1 cellular context compared by ENCODE assay signal in genomic region chr6:149648148-149649145, GRCh38.
TF ChIP-seq lines count a peak whose summit lies in the region.

Gene KATNA1, minus strand, starts transcription at chr6:149648714. Its CDS starts 10,167 bp downstream, at chr6:149638547.

TF ChIP-seq in HepG2, 621 proteins besides CTCF, POLR2A, EP300 and RAD21 (continued from another document and continues in another):
- TF ChIP-seq ZNF740 (CRISPR knock-in tag; IDR thresholded peaks at IDR 0.05) (peak; percentile 71; the same call in 1 of the 2 replicates), ZNF746 (CRISPR knock-in tag; IDR thresholded peaks at IDR 0.05) (peak; percentile 91), ZBTB39 (CRISPR knock-in tag; IDR thresholded peaks at IDR 0.05) (peak; percentile 92; the same call in 1 of the 2 replicates), HMGXB4 (CRISPR knock-in tag; IDR thresholded peaks at IDR 0.05; ENCODE audit: borderline replicate concordance in 1 of 2, low read depth in 1 of 2) (peak; percentile 97 to 98; a peak in 3 of 4 replicates), CBFB (CRISPR knock-in tag; IDR thresholded peaks at IDR 0.05) (peak; percentile 88), KAT7 (CRISPR knock-in tag; IDR thresholded peaks at IDR 0.05; ENCODE audit: borderline replicate concordance) (peak; percentile 90), ZSCAN31 (CRISPR knock-in tag; IDR thresholded peaks at IDR 0.05; ENCODE audit: low read depth) (peak; percentile 100), ZBTB2 (CRISPR knock-in tag; IDR thresholded peaks at IDR 0.05; ENCODE audit: low read depth) (peak; percentile 99), GATA4 (IDR thresholded peaks at IDR 0.05; ENCODE audit: borderline replicate concordance, low read depth) (peak; percentile 78), KDM4B (CRISPR knock-in tag; IDR thresholded peaks at IDR 0.05) (peak; percentile 92), ZNF383 (CRISPR knock-in tag; IDR thresholded peaks at IDR 0.05; ENCODE audit: borderline replicate concordance) (peak; percentile 90; the same call in 1 of the 2 replicates), ZNF605 (CRISPR knock-in tag; IDR thresholded peaks at IDR 0.05) (peak; percentile 100), PLSCR1 (CRISPR knock-in tag; IDR thresholded peaks at IDR 0.05; ENCODE audit: borderline replicate concordance) (peak; percentile 94; the same call in 1 of the 2 replicates), FLYWCH1 (CRISPR knock-in tag; IDR thresholded peaks at IDR 0.05) (peak; percentile 97), TGIF2 (CRISPR knock-in tag; IDR thresholded peaks at IDR 0.05) (peak; percentile 99), ZNF362 (CRISPR knock-in tag; IDR thresholded peaks at IDR 0.05; ENCODE audit: borderline replicate concordance) (peak; percentile 76; the same call in 1 of the 2 replicates), NCOA2 (CRISPR knock-in tag; IDR thresholded peaks at IDR 0.05) (peak; percentile 85), ZNF570 (CRISPR knock-in tag; IDR thresholded peaks at IDR 0.05; ENCODE audit: borderline replicate concordance) (peak; percentile 98; the same call in 1 of the 2 replicates), PRDM10 (CRISPR knock-in tag; IDR thresholded peaks at IDR 0.05; ENCODE audit: low read depth) (peak; percentile 83; the same call in 1 of the 2 replicates), KDM1A (CRISPR knock-in tag; IDR thresholded peaks at IDR 0.05) (no peak), ZNF878 (CRISPR knock-in tag; IDR thresholded peaks at IDR 0.05) (peak; percentile 100), ZNF326 (CRISPR knock-in tag; IDR thresholded peaks at IDR 0.05; ENCODE audit: borderline replicate concordance) (no peak), TOPORS (CRISPR knock-in tag; IDR thresholded peaks at IDR 0.05) (peak; percentile 99), BORCS8-MEF2B (CRISPR knock-in tag; IDR thresholded peaks at IDR 0.05) (peak; percentile 100), PRDM4 (CRISPR knock-in tag; IDR thresholded peaks at IDR 0.05; ENCODE audit: borderline replicate concordance) (peak; percentile 90; the same call in 1 of the 2 replicates), RERE (CRISPR knock-in tag; IDR thresholded peaks at IDR 0.05; ENCODE audit: low read depth) (peak; percentile 59; the same call in 1 of the 2 replicates), RBM22 (optimal IDR thresholded peaks at IDR 0.05; ENCODE audit: low read length) (no peak), ZBTB37 (CRISPR knock-in tag; IDR thresholded peaks at IDR 0.05) (peak; percentile 58; the same call in 1 of the 2 replicates), SNAI1 (CRISPR knock-in tag; IDR thresholded peaks at IDR 0.05; ENCODE audit: borderline replicate concordance) (peak; percentile 84; the same call in 1 of the 2 replicates)
